In genomic region chr2:219509780-219510511, GRCh38 we compare ENCODE assay signal across 1 cellular context.
TF ChIP-seq lines count a peak whose summit lies in the region.

No MANE protein-coding gene starts in this region.

TF ChIP-seq in K562, 482 proteins besides CTCF, POLR2A, EP300 and RAD21 (continued from another document):
- TF ChIP-seq CHAMP1 (IDR thresholded peaks at IDR 0.05) (peak; percentile 84; the same call in 1 of the 2 replicates), ZNF436 (CRISPR knock-in tag; IDR thresholded peaks at IDR 0.05) (no peak), THRAP3 (IDR thresholded peaks at IDR 0.05; ENCODE audit: borderline replicate concordance) (no peak), KLF16 (IDR thresholded peaks at IDR 0.05) (peak; percentile 94), U2AF1 (optimal IDR thresholded peaks at IDR 0.05; ENCODE audit: low read depth, low read length) (no peak), YY1 (IDR thresholded peaks at IDR 0.05; ENCODE audit: borderline replicate concordance in 1 of 3, control insufficient read depth in 1 of 3, extremely low read depth in 1 of 3, insufficient read depth in 3 of 3, insufficient read length in 1 of 3, insufficient replicate concordance in 2 of 3, low read depth in 1 of 3, low read length in 2 of 3) (peak in 1 of 3 experiments; percentile 8), ETS2 (tag; IDR thresholded peaks at IDR 0.05; ENCODE audit: borderline replicate concordance, poor library complexity, severe bottlenecking) (no peak), PHTF2 (CRISPR knock-in tag; IDR thresholded peaks at IDR 0.05) (no peak), IFI16 (CRISPR knock-in tag; IDR thresholded peaks at IDR 0.05) (no peak), NR2F6 (CRISPR knock-in tag; IDR thresholded peaks at IDR 0.05) (no peak), ZEB2 (IDR thresholded peaks at IDR 0.05) (0 out of 2 replicates have a peak, but pooled peaks have one; percentile 63), SMAD2 (IDR thresholded peaks at IDR 0.05; ENCODE audit: low read depth, low read length) (no peak), PHB (CRISPR knock-in tag; IDR thresholded peaks at IDR 0.05) (no peak), NFATC3 (IDR thresholded peaks at IDR 0.05) (no peak), IRF1 (CRISPR knock-in tag; IDR thresholded peaks at IDR 0.05; ENCODE audit: borderline replicate concordance) (no peak), MLX (CRISPR knock-in tag; conservative IDR thresholded peaks at IDR 0.05) (no peak), ZNF232 (CRISPR knock-in tag; IDR thresholded peaks at IDR 0.05) (no peak), DDX20 (tag; IDR thresholded peaks at IDR 0.05; ENCODE audit: low read depth) (no peak), ZSCAN29 (IDR thresholded peaks at IDR 0.05) (0 out of 2 replicates have a peak, but pooled peaks have one; percentile 33), TAF15 (IDR thresholded peaks at IDR 0.05; ENCODE audit: low read depth, low read length) (no peak)
